ENCODE assay signal across 2 cellular contexts in the genomic region with DNA sequence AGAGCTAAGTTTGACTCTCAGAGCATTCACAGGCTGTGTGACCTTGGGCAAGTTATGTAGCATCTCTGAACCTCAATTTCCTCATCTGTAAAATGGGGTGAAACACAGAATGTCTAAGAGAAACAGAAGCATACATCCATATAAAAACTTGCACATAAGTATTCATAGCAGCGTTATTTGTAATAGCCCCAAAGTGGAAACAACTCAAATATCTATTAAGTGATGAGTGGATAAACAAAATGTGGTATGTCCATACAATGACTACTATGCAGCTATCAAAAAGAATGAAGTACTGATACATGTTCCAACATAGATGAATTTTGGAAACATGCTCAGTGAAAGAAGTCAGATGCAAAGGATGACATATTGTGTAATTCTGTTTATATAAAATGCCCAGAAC.
A peak's percentile ranks its signal among the peaks of the same experiment; 100 is the strongest.
TF ChIP-seq lines count a peak whose summit lies in the region.

No MANE protein-coding gene starts in this region.

TF ChIP-seq in WTC11, 78 proteins besides CTCF, POLR2A, EP300 and RAD21 (continued from another document):
- TF ChIP-seq, protein P1, sequence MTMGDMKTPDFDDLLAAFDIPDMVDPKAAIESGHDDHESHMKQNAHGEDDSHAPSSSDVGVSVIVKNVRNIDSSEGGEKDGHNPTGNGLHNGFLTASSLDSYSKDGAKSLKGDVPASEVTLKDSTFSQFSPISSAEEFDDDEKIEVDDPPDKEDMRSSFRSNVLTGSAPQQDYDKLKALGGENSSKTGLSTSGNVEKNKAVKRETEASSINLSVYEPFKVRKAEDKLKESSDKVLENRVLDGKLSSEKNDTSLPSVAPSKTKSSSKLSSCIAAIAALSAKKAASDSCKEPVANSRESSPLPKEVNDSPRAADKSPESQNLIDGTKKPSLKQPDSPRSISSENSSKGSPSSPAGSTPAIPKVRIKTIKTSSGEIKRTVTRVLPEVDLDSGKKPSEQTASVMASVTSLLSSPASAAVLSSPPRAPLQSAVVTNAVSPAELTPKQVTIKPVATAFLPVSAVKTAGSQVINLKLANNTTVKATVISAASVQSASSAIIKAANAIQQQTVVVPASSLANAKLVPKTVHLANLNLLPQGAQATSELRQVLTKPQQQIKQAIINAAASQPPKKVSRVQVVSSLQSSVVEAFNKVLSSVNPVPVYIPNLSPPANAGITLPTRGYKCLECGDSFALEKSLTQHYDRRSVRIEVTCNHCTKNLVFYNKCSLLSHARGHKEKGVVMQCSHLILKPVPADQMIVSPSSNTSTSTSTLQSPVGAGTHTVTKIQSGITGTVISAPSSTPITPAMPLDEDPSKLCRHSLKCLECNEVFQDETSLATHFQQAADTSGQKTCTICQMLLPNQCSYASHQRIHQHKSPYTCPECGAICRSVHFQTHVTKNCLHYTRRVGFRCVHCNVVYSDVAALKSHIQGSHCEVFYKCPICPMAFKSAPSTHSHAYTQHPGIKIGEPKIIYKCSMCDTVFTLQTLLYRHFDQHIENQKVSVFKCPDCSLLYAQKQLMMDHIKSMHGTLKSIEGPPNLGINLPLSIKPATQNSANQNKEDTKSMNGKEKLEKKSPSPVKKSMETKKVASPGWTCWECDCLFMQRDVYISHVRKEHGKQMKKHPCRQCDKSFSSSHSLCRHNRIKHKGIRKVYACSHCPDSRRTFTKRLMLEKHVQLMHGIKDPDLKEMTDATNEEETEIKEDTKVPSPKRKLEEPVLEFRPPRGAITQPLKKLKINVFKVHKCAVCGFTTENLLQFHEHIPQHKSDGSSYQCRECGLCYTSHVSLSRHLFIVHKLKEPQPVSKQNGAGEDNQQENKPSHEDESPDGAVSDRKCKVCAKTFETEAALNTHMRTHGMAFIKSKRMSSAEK (CRISPR knock-in tag; IDR thresholded peaks at IDR 0.05; ENCODE audit: borderline replicate concordance): no peak
- TF ChIP-seq CREB1 (CRISPR knock-in tag; IDR thresholded peaks at IDR 0.05): no peak

TF ChIP-seq in H1, 55 proteins besides CTCF, POLR2A, EP300 and RAD21 (continued from another document):
- TF ChIP-seq, protein P2, sequence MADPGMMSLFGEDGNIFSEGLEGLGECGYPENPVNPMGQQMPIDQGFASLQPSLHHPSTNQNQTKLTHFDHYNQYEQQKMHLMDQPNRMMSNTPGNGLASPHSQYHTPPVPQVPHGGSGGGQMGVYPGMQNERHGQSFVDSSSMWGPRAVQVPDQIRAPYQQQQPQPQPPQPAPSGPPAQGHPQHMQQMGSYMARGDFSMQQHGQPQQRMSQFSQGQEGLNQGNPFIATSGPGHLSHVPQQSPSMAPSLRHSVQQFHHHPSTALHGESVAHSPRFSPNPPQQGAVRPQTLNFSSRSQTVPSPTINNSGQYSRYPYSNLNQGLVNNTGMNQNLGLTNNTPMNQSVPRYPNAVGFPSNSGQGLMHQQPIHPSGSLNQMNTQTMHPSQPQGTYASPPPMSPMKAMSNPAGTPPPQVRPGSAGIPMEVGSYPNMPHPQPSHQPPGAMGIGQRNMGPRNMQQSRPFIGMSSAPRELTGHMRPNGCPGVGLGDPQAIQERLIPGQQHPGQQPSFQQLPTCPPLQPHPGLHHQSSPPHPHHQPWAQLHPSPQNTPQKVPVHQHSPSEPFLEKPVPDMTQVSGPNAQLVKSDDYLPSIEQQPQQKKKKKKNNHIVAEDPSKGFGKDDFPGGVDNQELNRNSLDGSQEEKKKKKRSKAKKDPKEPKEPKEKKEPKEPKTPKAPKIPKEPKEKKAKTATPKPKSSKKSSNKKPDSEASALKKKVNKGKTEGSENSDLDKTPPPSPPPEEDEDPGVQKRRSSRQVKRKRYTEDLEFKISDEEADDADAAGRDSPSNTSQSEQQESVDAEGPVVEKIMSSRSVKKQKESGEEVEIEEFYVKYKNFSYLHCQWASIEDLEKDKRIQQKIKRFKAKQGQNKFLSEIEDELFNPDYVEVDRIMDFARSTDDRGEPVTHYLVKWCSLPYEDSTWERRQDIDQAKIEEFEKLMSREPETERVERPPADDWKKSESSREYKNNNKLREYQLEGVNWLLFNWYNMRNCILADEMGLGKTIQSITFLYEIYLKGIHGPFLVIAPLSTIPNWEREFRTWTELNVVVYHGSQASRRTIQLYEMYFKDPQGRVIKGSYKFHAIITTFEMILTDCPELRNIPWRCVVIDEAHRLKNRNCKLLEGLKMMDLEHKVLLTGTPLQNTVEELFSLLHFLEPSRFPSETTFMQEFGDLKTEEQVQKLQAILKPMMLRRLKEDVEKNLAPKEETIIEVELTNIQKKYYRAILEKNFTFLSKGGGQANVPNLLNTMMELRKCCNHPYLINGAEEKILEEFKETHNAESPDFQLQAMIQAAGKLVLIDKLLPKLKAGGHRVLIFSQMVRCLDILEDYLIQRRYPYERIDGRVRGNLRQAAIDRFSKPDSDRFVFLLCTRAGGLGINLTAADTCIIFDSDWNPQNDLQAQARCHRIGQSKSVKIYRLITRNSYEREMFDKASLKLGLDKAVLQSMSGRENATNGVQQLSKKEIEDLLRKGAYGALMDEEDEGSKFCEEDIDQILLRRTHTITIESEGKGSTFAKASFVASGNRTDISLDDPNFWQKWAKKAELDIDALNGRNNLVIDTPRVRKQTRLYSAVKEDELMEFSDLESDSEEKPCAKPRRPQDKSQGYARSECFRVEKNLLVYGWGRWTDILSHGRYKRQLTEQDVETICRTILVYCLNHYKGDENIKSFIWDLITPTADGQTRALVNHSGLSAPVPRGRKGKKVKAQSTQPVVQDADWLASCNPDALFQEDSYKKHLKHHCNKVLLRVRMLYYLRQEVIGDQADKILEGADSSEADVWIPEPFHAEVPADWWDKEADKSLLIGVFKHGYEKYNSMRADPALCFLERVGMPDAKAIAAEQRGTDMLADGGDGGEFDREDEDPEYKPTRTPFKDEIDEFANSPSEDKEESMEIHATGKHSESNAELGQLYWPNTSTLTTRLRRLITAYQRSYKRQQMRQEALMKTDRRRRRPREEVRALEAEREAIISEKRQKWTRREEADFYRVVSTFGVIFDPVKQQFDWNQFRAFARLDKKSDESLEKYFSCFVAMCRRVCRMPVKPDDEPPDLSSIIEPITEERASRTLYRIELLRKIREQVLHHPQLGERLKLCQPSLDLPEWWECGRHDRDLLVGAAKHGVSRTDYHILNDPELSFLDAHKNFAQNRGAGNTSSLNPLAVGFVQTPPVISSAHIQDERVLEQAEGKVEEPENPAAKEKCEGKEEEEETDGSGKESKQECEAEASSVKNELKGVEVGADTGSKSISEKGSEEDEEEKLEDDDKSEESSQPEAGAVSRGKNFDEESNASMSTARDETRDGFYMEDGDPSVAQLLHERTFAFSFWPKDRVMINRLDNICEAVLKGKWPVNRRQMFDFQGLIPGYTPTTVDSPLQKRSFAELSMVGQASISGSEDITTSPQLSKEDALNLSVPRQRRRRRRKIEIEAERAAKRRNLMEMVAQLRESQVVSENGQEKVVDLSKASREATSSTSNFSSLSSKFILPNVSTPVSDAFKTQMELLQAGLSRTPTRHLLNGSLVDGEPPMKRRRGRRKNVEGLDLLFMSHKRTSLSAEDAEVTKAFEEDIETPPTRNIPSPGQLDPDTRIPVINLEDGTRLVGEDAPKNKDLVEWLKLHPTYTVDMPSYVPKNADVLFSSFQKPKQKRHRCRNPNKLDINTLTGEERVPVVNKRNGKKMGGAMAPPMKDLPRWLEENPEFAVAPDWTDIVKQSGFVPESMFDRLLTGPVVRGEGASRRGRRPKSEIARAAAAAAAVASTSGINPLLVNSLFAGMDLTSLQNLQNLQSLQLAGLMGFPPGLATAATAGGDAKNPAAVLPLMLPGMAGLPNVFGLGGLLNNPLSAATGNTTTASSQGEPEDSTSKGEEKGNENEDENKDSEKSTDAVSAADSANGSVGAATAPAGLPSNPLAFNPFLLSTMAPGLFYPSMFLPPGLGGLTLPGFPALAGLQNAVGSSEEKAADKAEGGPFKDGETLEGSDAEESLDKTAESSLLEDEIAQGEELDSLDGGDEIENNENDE (IDR thresholded peaks at IDR 0.05; ENCODE audit: insufficient replicate concordance, low read length): no peak
- TF ChIP-seq KDM1A (IDR thresholded peaks at IDR 0.05; ENCODE audit: borderline replicate concordance, low read length) (peak; percentile 92; the same call in 1 of the 2 replicates), YY1 (IDR thresholded peaks at IDR 0.05; ENCODE audit: low read depth, low read length) (no peak)
